In the genomic region with DNA sequence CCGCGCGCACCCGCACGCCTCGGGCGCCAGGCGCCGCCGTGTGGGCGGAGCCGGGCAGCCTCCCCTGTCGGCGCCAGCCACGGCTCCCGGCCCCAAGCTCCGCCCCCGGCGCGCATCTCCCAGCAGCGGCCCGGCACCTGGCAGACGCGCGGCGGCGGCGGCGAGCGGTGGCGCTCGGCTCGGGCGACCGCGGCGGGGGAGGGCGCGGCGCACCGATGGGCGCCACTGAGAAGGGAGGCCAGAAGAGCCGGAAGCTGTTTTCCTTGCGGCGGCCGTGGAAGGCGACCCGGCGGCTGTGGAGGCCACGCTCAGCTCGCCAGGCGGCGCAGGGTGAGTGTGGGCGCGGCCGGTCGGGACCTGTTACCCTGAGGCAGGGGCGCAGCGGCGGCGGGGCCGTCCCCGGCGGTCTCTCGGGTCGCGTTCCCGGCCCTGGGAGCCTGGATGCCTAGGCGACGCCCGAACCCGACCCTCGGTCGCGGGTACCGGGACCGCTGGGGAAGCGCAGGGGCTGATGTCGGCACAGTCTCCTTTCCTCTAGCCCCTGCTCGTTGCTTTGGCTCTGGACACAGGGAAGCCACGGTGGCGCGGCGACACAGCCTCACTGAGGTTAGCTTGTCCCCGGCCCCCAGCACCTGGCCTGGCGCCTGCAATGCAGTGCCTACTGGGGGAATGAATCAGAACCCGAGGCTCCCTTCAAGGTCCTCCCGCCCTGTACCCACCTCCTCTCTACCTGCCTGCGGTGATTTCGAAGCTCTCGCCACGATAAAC, we compare ENCODE assay signal across 8 cellular contexts. TPM values are rescaled to one million over a fixed set of nuclear protein-coding genes. Genes with fewer than 3 reads are reported as not detected.
DNase-seq lines count a peak whose midpoint lies in the region; ATAC-seq and TF ChIP-seq lines count a peak whose summit lies in the region.

No MANE protein-coding gene starts in this region.

- H3K4me1 ChIP-seq in NT2/D1 (ENCODE audit: insufficient read depth, insufficient read length) (no peaks in the 10 kb centered on the region), muscle layer of colon (ENCODE audit: insufficient read depth, low read length) (peaks cover 16% of the 10 kb centered on the region)

- H3K9ac ChIP-seq in NT2/D1 (ENCODE audit: insufficient read length, low read depth) = peak overlapping the region; percentile 95
- H3K9ac ChIP-seq in muscle layer of colon (ENCODE audit: low read length) = no peak overlapping the region

- H3K4me3 ChIP-seq in HL-60 (replicated peaks; ENCODE audit: insufficient read depth, low read length) (peak overlapping the region; percentile 67), NT2/D1 (ENCODE audit: insufficient read length, low read depth) (peak overlapping the region; percentile 95), epithelial cell of proximal tubule (ENCODE audit: low read depth, low read length) (peak overlapping the region; percentile 79), muscle layer of colon (ENCODE audit: low read depth in 1 of 2, low read length in 2 of 2) (peak overlapping the region; percentile 55 to 64)

- H3K27ac ChIP-seq in HL-60 (replicated peaks) (no peak overlapping the region), muscle layer of colon (ENCODE audit: low read depth, low read length) (no peak overlapping the region)

- H3K27me3 ChIP-seq in HL-60 (ENCODE audit: insufficient read depth, poor library complexity, severe bottlenecking) = peaks cover 22% of the 10 kb centered on the region
- H3K27me3 ChIP-seq in NT2/D1 (ENCODE audit: insufficient read depth, insufficient read length) = peaks cover 30% of the 10 kb centered on the region
- H3K27me3 ChIP-seq in muscle layer of colon (ENCODE audit: control insufficient read depth in 1 of 2, insufficient read depth in 2 of 2, low read length in 2 of 2) = no peaks in the 10 kb centered on the region

- in situ Hi-C loops in Caki2 (cut with HindIII; ENCODE audit: low pct_unique_long_range_greater_than_20kb, low sequenced_read_pairs) = no loop called here

- H3K36me3 ChIP-seq in NT2/D1 (ENCODE audit: insufficient read depth, insufficient read length, low read length) = peaks cover 2% of the 10 kb centered on the region
- H3K36me3 ChIP-seq in muscle layer of colon (ENCODE audit: insufficient read depth, low read length) = no peaks in the 10 kb centered on the region

- no peaks in the 10 kb centered on the region for H3K9me3 ChIP-seq in NT2/D1 (ENCODE audit: insufficient read depth, low read length)
- H3K9me3 ChIP-seq in muscle layer of colon (ENCODE audit: low read length) = no peaks in the 10 kb centered on the region

- ATAC-seq in GM19468 (IDR thresholded peaks at IDR 0.05; ENCODE audit: extremely low read depth, unreplicated experiment) = peak; percentile 84

- TF ChIP-seq CTCF in HL-60 (IDR thresholded peaks at IDR 0.05; ENCODE audit: insufficient read depth, low read length) = no peak
- no peak for TF ChIP-seq CTCF in epithelial cell of proximal tubule (conservative IDR thresholded peaks at IDR 0.05; ENCODE audit: low read depth, low read length)

- DNase-seq in Caki2 (ENCODE audit: low read depth) (peak; percentile 80), HL-60 (ENCODE audit: low read depth in 1 of 2, low spot score in 1 of 2) (peak; percentile 44 to 63), NT2/D1 (ENCODE audit: low read depth, low spot score) (no peak), activated T-cell treated with anti-CD3 and anti-CD28 coated beads for 1 hour (ENCODE audit: low read depth) (peak; percentile 74), epithelial cell of proximal tubule (ENCODE audit: low read depth) (no peak)
- DNase-seq in stimulated activated CD8-positive, alpha-beta memory T cell treated with anti-CD3 and anti-CD28 coated beads, Interleukin-7, amount 100 ng/mL, for 24 hours (ENCODE audit: low read depth) = peak; percentile 55

RNA-seq across cellular contexts. Expression of a gene that starts 54.8 kb away (rescaled TPM):
- total RNA-seq in Caki2 (2014; rRNA removed; shearing (Covaris generic); ENCODE audit: low replicate concordance) = 9.5 and 11.4 TPM in 2 replicates
- total RNA-seq in epithelial cell of proximal tubule = 6.9 and 14.3 TPM in 2 replicates

Comparison
In these comparisons a context has a peak if more than half of its experiments do, and no peak if none do; other contexts are left out.
1. DNase-seq: peak in Caki2 (single experiment), HL-60 (2 of 2), activated T-cell treated with anti-CD3 and anti-CD28 coated beads for 1 hour (single experiment) and stimulated activated CD8-positive, alpha-beta memory T cell treated with anti-CD3 and anti-CD28 coated beads, Interleukin-7, amount 100 ng/mL, for 24 hours (single experiment); none in NT2/D1 (single experiment) and epithelial cell of proximal tubule (single experiment).
2. Peak in every context shown above with its lines, with median percentiles within 50 percentile points of each other: H3K4me3 ChIP-seq.